17 cellular contexts compared by ENCODE assay signal in genomic region chr5:115607935-115608334, GRCh38.
"Had no signal": no experiment of that assay in that cellular context is flagged by ENCODE, and none has a peak within 500 bp of the region (broad histone marks: within the 10 kb centered on the region; RNA-seq: fewer than 3 reads in every experiment).

No MANE protein-coding gene starts in this region.

- H3K27me3 Mint-ChIP-seq: activated B cell treated with CpG ODN at 0.5 μM for 24 hours; activated CD8-positive, alpha-beta T cell treated with anti-CD3 and anti-CD28 coated beads for 36 hours; activated naive CD8-positive, alpha-beta T cell; naive thymus-derived CD8-positive, alpha-beta T cell had no signal

- H3K27me3 ChIP-seq: foreskin keratinocyte, heart left ventricle had no signal

- H3K4me3 Mint-ChIP-seq: activated B cell treated with CpG ODN at 0.5 μM for 24 hours; activated CD8-positive, alpha-beta T cell treated with anti-CD3 and anti-CD28 coated beads for 36 hours; activated naive CD8-positive, alpha-beta T cell; naive thymus-derived CD8-positive, alpha-beta T cell had no signal

- H3K4me3 ChIP-seq: heart left ventricle had no signal

- H3K27ac ChIP-seq: foreskin keratinocyte had no signal

- H3K9me3 ChIP-seq: heart left ventricle had no signal

- H3K9me3 Mint-ChIP-seq: activated B cell treated with CpG ODN at 0.5 μM for 24 hours; activated CD8-positive, alpha-beta T cell treated with anti-CD3 and anti-CD28 coated beads for 36 hours; naive thymus-derived CD8-positive, alpha-beta T cell had no signal

- H3K27ac Mint-ChIP-seq: activated B cell treated with CpG ODN at 0.5 μM for 24 hours; activated CD8-positive, alpha-beta T cell treated with anti-CD3 and anti-CD28 coated beads for 36 hours; activated naive CD8-positive, alpha-beta T cell had no signal

- DNase-seq: activated B cell treated with CpG ODN at 0.5 μM for 24 hours; activated CD4-positive, alpha-beta T cell treated with anti-CD3 and anti-CD28 coated beads for 48 hours; activated CD8-positive, alpha-beta T cell treated with anti-CD3 and anti-CD28 coated beads for 36 hours; activated effector memory CD4-positive, alpha-beta T cell treated with anti-CD3 and anti-CD28 coated beads, Interleukin-2, amount 50 U/mL, for 16 hours; activated T-cell treated with anti-CD3 and anti-CD28 coated beads, Interleukin-2, amount 50 U/mL, for 48 hours; amniotic stem cell; central memory CD4-positive, alpha-beta T cell; cortex of kidney; effector CD4-positive, alpha-beta T cell; foreskin keratinocyte; heart left ventricle; mammary epithelial cell; naive thymus-derived CD8-positive, alpha-beta T cell; right cardiac atrium; small intestine had no signal

- ATAC-seq: activated CD8-positive, alpha-beta T cell treated with anti-CD3 and anti-CD28 coated beads for 36 hours; foreskin keratinocyte; naive thymus-derived CD8-positive, alpha-beta T cell; right cardiac atrium; SK-N-SH treated with all-trans-retinoic acid at 6 μM for 48 hours had no signal

- H3K4me1 ChIP-seq: foreskin keratinocyte had no signal
